ENCODE assay signal across 14 cellular contexts in the genomic region with DNA sequence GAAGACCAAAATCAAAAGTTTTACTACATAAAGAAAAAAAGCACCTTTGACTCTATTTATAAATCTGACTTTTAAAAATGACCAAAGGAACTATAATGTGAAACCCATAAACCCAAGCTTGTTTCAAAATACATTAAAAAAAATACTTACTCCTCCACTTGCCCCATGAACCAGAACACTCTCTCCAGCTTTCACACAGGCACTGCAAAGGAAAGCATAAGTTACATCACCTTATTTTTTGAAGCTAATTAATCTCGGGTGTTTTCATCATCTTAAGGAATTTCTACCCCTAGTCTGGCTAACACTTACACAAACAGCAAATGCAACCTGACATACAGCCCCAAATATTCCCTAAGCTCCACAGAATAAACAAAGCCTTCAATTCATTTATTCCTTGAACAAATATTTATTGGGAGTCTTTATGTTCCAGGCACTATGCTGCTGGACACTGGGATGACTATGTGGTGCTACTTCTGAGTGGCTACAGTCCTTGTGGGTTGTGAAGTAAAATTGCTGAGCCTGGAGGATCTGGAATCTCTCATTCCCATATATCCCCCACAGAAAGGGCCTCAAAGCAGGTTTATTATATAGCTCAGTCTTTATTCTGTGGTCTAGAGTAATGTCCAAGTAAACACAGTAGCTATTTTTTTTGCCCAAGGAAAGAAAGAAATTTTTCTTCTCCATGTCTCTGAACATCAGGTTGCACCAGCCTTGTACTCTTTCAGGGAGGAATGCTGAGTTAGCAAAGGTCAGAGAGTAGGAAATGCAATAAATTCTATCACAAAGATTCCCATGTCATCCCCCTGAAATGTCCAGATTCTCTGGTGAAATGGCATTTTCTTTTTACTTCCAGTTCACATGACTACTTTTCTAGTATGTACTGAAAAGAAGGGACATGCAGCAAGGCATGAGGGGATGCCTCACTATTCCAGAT. TPM values are rescaled to one million over a fixed set of nuclear protein-coding genes. Genes with fewer than 3 reads are reported as not detected.
DNase-seq lines count a peak whose midpoint lies in the region; ATAC-seq and TF ChIP-seq lines count a peak whose summit lies in the region.
"Had no signal": no experiment of that assay in that cellular context is flagged by ENCODE, and none has a peak within 500 bp of the region (broad histone marks: within the 10 kb centered on the region; RNA-seq: fewer than 3 reads in every experiment).

No MANE protein-coding gene starts in this region.

- H3K9me3 ChIP-seq in CD8-positive, alpha-beta memory T cell (ENCODE audit: low read length) = no peaks in the 10 kb centered on the region
- H3K9me3 ChIP-seq: esophagus muscularis mucosa had no signal

- H3K4me3 Mint-ChIP-seq in progenitor cell of endocrine pancreas (ENCODE audit: low read depth) = no peak overlapping the region
- no peak overlapping the region for H3K4me3 Mint-ChIP-seq in CD8-positive, alpha-beta memory T cell
- H3K4me3 Mint-ChIP-seq: activated T-cell treated with anti-CD3 and anti-CD28 coated beads, Interleukin-2, amount 50 U/mL, for 24 hours had no signal

- CTCF ChIA-PET in CD8-positive, alpha-beta memory T cell (lab: Charles Lee) = no interaction called here

- H3K36me3 Mint-ChIP-seq in progenitor cell of endocrine pancreas (ENCODE audit: insufficient read depth) = peaks cover 3% of the 10 kb centered on the region
- peaks cover 0 to 39% (median 11%) of the 10 kb centered on the region in 3 donors for H3K36me3 Mint-ChIP-seq in CD8-positive, alpha-beta memory T cell

- ATAC-seq in GM19023 (IDR thresholded peaks at IDR 0.05; ENCODE audit: unreplicated experiment) (peak; percentile 56), GM21825 (IDR thresholded peaks at IDR 0.05; ENCODE audit: unreplicated experiment) (peak; percentile 64), HG03280 (IDR thresholded peaks at IDR 0.05; ENCODE audit: unreplicated experiment) (peak; percentile 57), GM18907 (IDR thresholded peaks at IDR 0.05; ENCODE audit: unreplicated experiment) (no peak), HG03135 (IDR thresholded peaks at IDR 0.05; ENCODE audit: unreplicated experiment) (no peak), HG03354 (IDR thresholded peaks at IDR 0.05; ENCODE audit: poor library complexity, severe bottlenecking, unreplicated experiment) (no peak)

- no peaks in the 10 kb centered on the region for H3K4me1 ChIP-seq in CD8-positive, alpha-beta memory T cell (ENCODE audit: insufficient read depth, low read length)

- no peaks in the 10 kb centered on the region for H3K27me3 ChIP-seq in CD8-positive, alpha-beta memory T cell (ENCODE audit: insufficient read depth, low read length, poor library complexity, severe bottlenecking)
- H3K27me3 ChIP-seq: esophagus muscularis mucosa had no signal

- no peak for TF ChIP-seq CTCF in progenitor cell of endocrine pancreas (IDR thresholded peaks at IDR 0.05; ENCODE audit: unreplicated experiment)

- H3K36me3 ChIP-seq in CD8-positive, alpha-beta memory T cell (ENCODE audit: insufficient read depth, low read length) = peaks cover 22% of the 10 kb centered on the region

- no peak for DNase-seq in progenitor cell of endocrine pancreas (ENCODE audit: low spot score, unreplicated experiment)
- DNase-seq in CD8-positive, alpha-beta memory T cell = no peak
- DNase-seq: activated T-cell treated with anti-CD3 and anti-CD28 coated beads, Interleukin-2, amount 50 U/mL, for 24 hours; NCI-H226 had no signal

- H3K4me1 Mint-ChIP-seq in progenitor cell of endocrine pancreas (ENCODE audit: low read depth) = peaks cover 4% of the 10 kb centered on the region
- peaks cover 0 to 7% (median 0%) of the 10 kb centered on the region in 3 donors for H3K4me1 Mint-ChIP-seq in CD8-positive, alpha-beta memory T cell

- no peak overlapping the region for H3K27ac ChIP-seq in CD8-positive, alpha-beta memory T cell (ENCODE audit: low read depth, low read length)
- H3K27ac ChIP-seq: RWPE1, VCaP had no signal

- H3K4me3 ChIP-seq in CD8-positive, alpha-beta memory T cell (ENCODE audit: low read length) = no peak overlapping the region
- H3K4me3 ChIP-seq: esophagus muscularis mucosa had no signal

- peak overlapping the region; percentile 50 for H3K27ac Mint-ChIP-seq in progenitor cell of endocrine pancreas
- H3K27ac Mint-ChIP-seq in CD8-positive, alpha-beta memory T cell = peak overlapping the region in 1 of 8 donors; percentile 9
- H3K27ac Mint-ChIP-seq: activated T-cell treated with anti-CD3 and anti-CD28 coated beads, Interleukin-2, amount 50 U/mL, for 24 hours had no signal

- POLR2A ChIA-PET in CD8-positive, alpha-beta memory T cell (lab: Charles Lee) = no interaction called here

- H3K9me3 Mint-ChIP-seq in progenitor cell of endocrine pancreas (ENCODE audit: low read depth) = no peaks in the 10 kb centered on the region
- no peaks in the 10 kb centered on the region for H3K9me3 Mint-ChIP-seq in CD8-positive, alpha-beta memory T cell
- H3K9me3 Mint-ChIP-seq: activated T-cell treated with anti-CD3 and anti-CD28 coated beads, Interleukin-2, amount 50 U/mL, for 24 hours had no signal

- H3K27me3 Mint-ChIP-seq in progenitor cell of endocrine pancreas = no peaks in the 10 kb centered on the region
- H3K27me3 Mint-ChIP-seq in CD8-positive, alpha-beta memory T cell = no peaks in the 10 kb centered on the region
- H3K27me3 Mint-ChIP-seq: activated T-cell treated with anti-CD3 and anti-CD28 coated beads, Interleukin-2, amount 50 U/mL, for 24 hours had no signal

RNA-seq across cellular contexts. Expression of gene CRYZ, which starts 18.2 kb away (rescaled TPM):
- total RNA-seq in progenitor cell of endocrine pancreas = 32.5 and 36.9 TPM in 2 replicates
- 10 to 100 TPM; 13.1 to 13.7 TPM for total RNA-seq in CD8-positive, alpha-beta memory T cell
- 51.7 TPM for polyA plus RNA-seq in CD8-positive, alpha-beta memory T cell

RNA-seq across cellular contexts. Expression of gene TYW3, which starts 18.3 kb away (rescaled TPM):
- 9.1 and 10.3 TPM in 2 replicates for total RNA-seq in progenitor cell of endocrine pancreas
- 10 to 100 TPM; 40.3 to 42.0 TPM for total RNA-seq in CD8-positive, alpha-beta memory T cell
- polyA plus RNA-seq in CD8-positive, alpha-beta memory T cell = 15.0 TPM

RNA-seq across cellular contexts. Expression of gene ERICH3, which starts 41.1 kb away (rescaled TPM):
- total RNA-seq in progenitor cell of endocrine pancreas = 1.1 and 1.5 TPM in 2 replicates
- total RNA-seq in CD8-positive, alpha-beta memory T cell = not detected
- polyA plus RNA-seq in CD8-positive, alpha-beta memory T cell = not detected
- total RNA-seq: M059J had no signal

Comparison
In these comparisons a context has a peak if more than half of its experiments do, and no peak if none do; other contexts are left out.
1. ATAC-seq: peak in GM19023 (single experiment), GM21825 (single experiment) and HG03280 (single experiment); none in GM18907 (single experiment), HG03135 (single experiment) and HG03354 (single experiment).